In the genomic region with DNA sequence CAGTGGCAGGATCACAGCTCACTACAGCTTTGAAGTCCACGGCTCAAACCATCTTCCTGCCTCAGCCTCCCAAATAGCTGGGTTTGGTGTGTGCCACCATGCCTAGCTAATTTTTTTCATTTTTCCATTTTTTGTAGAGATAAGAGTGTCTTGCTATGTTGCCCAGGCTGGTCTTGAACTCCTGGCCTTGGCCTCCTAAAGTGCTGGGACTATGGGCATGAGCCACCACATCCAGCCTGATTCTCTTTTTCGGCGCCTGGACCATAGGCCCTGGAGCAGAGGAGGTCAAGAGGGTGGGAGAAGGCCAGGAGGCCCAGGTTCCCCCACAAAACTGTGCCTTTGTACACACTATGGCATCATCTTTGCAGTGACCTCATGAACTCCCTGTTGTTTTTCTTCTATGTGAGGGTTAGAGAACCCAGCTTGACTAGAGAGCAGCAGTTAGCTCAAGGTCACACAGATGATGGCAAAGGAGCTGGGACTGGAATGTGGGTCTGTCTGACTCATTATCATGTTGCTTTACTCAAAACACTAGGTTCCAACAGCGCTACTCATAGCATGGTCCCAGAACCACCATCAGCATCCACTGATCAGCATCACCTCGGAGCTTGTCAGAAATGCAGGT, we compare ENCODE assay signal across 14 cellular contexts.
DNase-seq lines count a peak whose midpoint lies in the region; ATAC-seq, FAIRE-seq and TF ChIP-seq lines count a peak whose summit lies in the region.
"Had no signal": no experiment of that assay in that cellular context is flagged by ENCODE, and none has a peak within 500 bp of the region (broad histone marks: within the 10 kb centered on the region; RNA-seq: fewer than 3 reads in every experiment).

No MANE protein-coding gene starts in this region.

- no peak for ATAC-seq in HG03442 (IDR thresholded peaks at IDR 0.05; ENCODE audit: unreplicated experiment)

- no peak for TF ChIP-seq POLR2A in H54 (IDR thresholded peaks at IDR 0.05; ENCODE audit: low read depth, low read length)

- FAIRE-seq in H54 (lab: Jason Lieb, UNC) = peak; percentile 33

- peak; percentile 80 for DNase-seq in AG08396 (ENCODE audit: low spot score)
- peak; percentile 79 for DNase-seq in H54 (ENCODE audit: insufficient read length, low spot score)
- peak; percentile 90 for DNase-seq in amniotic epithelial cell (ENCODE audit: low read depth)
- peak; percentile 10 for DNase-seq in kidney tubule cell (ENCODE audit: low spot score)
- no peak for DNase-seq in SHP77 treated with DMSO at 0.1 percent for 48 hours (lab: John Stamatoyannopoulos, UW)
- no peak for DNase-seq in NCI-H510A treated with DMSO at 0.1 percent for 48 hours (lab: John Stamatoyannopoulos, UW)
- DNase-seq in activated CD8-positive, alpha-beta memory T cell treated with anti-CD3 and anti-CD28 coated beads, Interleukin-2, amount 50 U/mL, for 48 hours = no peak
- DNase-seq: activated CD8-positive, alpha-beta memory T cell treated with anti-CD3 and anti-CD28 coated beads for 24 hours; activated gamma-delta T cell; DMS 273 treated with DMSO at 0.1 percent for 48 hours; dorsolateral prefrontal cortex; NCI-H1930; NCI-H526 had no signal

Comparison
In these comparisons a context has a peak if more than half of its experiments do, and no peak if none do; other contexts are left out.
1. DNase-seq: peak in AG08396 (single experiment), H54 (single experiment), amniotic epithelial cell (single experiment) and kidney tubule cell (single experiment); none in SHP77 treated with DMSO at 0.1 percent for 48 hours (single experiment), NCI-H510A treated with DMSO at 0.1 percent for 48 hours (single experiment) and activated CD8-positive, alpha-beta memory T cell treated with anti-CD3 and anti-CD28 coated beads, Interleukin-2, amount 50 U/mL, for 48 hours (single experiment).